ENCODE assay signal across 1 cellular context in genomic region chr16:54285414-54286066, GRCh38.
A peak's percentile ranks its signal among the peaks of the same experiment; 100 is the strongest.
TF ChIP-seq lines count a peak whose summit lies in the region.

No MANE protein-coding gene starts in this region.

TF ChIP-seq in HepG2, 621 proteins besides CTCF, POLR2A, EP300 and RAD21 (continued from another document):
- TF ChIP-seq AKNA (CRISPR knock-in tag; IDR thresholded peaks at IDR 0.05; ENCODE audit: borderline replicate concordance) (no peak), SMARCE1 (IDR thresholded peaks at IDR 0.05; ENCODE audit: borderline replicate concordance) (no peak), TIGD3 (CRISPR knock-in tag; IDR thresholded peaks at IDR 0.05; ENCODE audit: borderline replicate concordance) (peak; percentile 34; the same call in 1 of the 2 replicates), ZBTB3 (CRISPR knock-in tag; IDR thresholded peaks at IDR 0.05; ENCODE audit: borderline replicate concordance, low read depth) (0 out of 2 replicates have a peak, but pooled peaks have one; percentile 40), ZSCAN9 (CRISPR knock-in tag; IDR thresholded peaks at IDR 0.05; ENCODE audit: borderline replicate concordance) (0 out of 2 replicates have a peak, but pooled peaks have one; percentile 19), ZNF446 (CRISPR knock-in tag; IDR thresholded peaks at IDR 0.05) (peak; percentile 21; the same call in 1 of the 2 replicates), AGO2 (optimal IDR thresholded peaks at IDR 0.05; ENCODE audit: low read depth, low read length) (peak; percentile 92), ZFYVE20 (CRISPR knock-in tag; IDR thresholded peaks at IDR 0.05; ENCODE audit: borderline replicate concordance, low read depth) (0 out of 2 replicates have a peak, but pooled peaks have one; percentile 44), GPN1 (CRISPR knock-in tag; IDR thresholded peaks at IDR 0.05; ENCODE audit: borderline replicate concordance) (no peak), ZMYM3 (CRISPR knock-in tag; IDR thresholded peaks at IDR 0.05) (peak; percentile 33; the same call in 1 of the 2 replicates), ZSCAN21 (CRISPR knock-in tag; IDR thresholded peaks at IDR 0.05; ENCODE audit: borderline replicate concordance) (0 out of 2 replicates have a peak, but pooled peaks have one; percentile 2), PAF1 (CRISPR knock-in tag; IDR thresholded peaks at IDR 0.05) (0 out of 2 replicates have a peak, but pooled peaks have one; percentile 70), IRF1 (CRISPR knock-in tag; IDR thresholded peaks at IDR 0.05; ENCODE audit: low read depth) (no peak), KDM5A (IDR thresholded peaks at IDR 0.05; ENCODE audit: borderline replicate concordance, low read length) (no peak), SNRNP70 (IDR thresholded peaks at IDR 0.05; ENCODE audit: low read depth, low read length) (no peak), ZNF451 (CRISPR knock-in tag; IDR thresholded peaks at IDR 0.05) (no peak), KDM4B (CRISPR knock-in tag; IDR thresholded peaks at IDR 0.05) (0 out of 2 replicates have a peak, but pooled peaks have one; percentile 52), KLF12 (CRISPR knock-in tag; IDR thresholded peaks at IDR 0.05; ENCODE audit: borderline replicate concordance) (peak; percentile 57; the same call in 1 of the 2 replicates), KLF9 (CRISPR knock-in tag; IDR thresholded peaks at IDR 0.05; ENCODE audit: low read depth) (no peak), HIVEP1 (CRISPR knock-in tag; IDR thresholded peaks at IDR 0.05) (no peak), NR0B2 (CRISPR knock-in tag; IDR thresholded peaks at IDR 0.05) (0 out of 2 replicates have a peak, but pooled peaks have one; percentile 12), ZNF766 (CRISPR knock-in tag; IDR thresholded peaks at IDR 0.05; ENCODE audit: borderline replicate concordance) (0 out of 2 replicates have a peak, but pooled peaks have one; percentile 22), RCOR2 (CRISPR knock-in tag; IDR thresholded peaks at IDR 0.05) (no peak), NFYB (CRISPR knock-in tag; IDR thresholded peaks at IDR 0.05) (peak; percentile 28; the same call in 1 of the 2 replicates), CAMTA2 (CRISPR knock-in tag; IDR thresholded peaks at IDR 0.05; ENCODE audit: borderline replicate concordance) (0 out of 2 replicates have a peak, but pooled peaks have one; percentile 38), ZNF124 (CRISPR knock-in tag; IDR thresholded peaks at IDR 0.05) (0 out of 2 replicates have a peak, but pooled peaks have one; percentile 34), YEATS4 (CRISPR knock-in tag; IDR thresholded peaks at IDR 0.05; ENCODE audit: borderline replicate concordance) (peak; percentile 31; the same call in 1 of the 2 replicates), POLR2AphosphoS2 (IDR thresholded peaks at IDR 0.05; ENCODE audit: low read depth, low read length) (no peak), CHD2 (IDR thresholded peaks at IDR 0.05; ENCODE audit: low read depth, low read length) (no peak)
- TF ChIP-seq, protein P1, sequence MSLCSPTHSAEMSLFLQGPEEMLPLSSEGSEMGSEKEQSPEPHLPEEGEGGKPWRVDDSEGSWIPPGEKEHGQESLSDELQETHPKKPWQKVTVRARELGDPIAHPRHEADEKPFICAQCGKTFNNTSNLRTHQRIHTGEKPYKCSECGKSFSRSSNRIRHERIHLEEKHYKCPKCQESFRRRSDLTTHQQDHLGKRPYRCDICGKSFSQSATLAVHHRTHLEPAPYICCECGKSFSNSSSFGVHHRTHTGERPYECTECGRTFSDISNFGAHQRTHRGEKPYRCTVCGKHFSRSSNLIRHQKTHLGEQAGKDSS (CRISPR knock-in tag; IDR thresholded peaks at IDR 0.05; ENCODE audit: borderline replicate concordance, low read depth) = peak; percentile 84
- TF ChIP-seq, protein P2, sequence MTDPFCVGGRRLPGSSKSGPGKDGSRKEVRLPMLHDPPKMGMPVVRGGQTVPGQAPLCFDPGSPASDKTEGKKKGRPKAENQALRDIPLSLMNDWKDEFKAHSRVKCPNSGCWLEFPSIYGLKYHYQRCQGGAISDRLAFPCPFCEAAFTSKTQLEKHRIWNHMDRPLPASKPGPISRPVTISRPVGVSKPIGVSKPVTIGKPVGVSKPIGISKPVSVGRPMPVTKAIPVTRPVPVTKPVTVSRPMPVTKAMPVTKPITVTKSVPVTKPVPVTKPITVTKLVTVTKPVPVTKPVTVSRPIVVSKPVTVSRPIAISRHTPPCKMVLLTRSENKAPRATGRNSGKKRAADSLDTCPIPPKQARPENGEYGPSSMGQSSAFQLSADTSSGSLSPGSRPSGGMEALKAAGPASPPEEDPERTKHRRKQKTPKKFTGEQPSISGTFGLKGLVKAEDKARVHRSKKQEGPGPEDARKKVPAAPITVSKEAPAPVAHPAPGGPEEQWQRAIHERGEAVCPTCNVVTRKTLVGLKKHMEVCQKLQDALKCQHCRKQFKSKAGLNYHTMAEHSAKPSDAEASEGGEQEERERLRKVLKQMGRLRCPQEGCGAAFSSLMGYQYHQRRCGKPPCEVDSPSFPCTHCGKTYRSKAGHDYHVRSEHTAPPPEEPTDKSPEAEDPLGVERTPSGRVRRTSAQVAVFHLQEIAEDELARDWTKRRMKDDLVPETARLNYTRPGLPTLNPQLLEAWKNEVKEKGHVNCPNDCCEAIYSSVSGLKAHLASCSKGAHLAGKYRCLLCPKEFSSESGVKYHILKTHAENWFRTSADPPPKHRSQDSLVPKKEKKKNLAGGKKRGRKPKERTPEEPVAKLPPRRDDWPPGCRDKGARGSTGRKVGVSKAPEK (CRISPR knock-in tag; IDR thresholded peaks at IDR 0.05; ENCODE audit: borderline replicate concordance) = no peak
- TF ChIP-seq, protein P3, sequence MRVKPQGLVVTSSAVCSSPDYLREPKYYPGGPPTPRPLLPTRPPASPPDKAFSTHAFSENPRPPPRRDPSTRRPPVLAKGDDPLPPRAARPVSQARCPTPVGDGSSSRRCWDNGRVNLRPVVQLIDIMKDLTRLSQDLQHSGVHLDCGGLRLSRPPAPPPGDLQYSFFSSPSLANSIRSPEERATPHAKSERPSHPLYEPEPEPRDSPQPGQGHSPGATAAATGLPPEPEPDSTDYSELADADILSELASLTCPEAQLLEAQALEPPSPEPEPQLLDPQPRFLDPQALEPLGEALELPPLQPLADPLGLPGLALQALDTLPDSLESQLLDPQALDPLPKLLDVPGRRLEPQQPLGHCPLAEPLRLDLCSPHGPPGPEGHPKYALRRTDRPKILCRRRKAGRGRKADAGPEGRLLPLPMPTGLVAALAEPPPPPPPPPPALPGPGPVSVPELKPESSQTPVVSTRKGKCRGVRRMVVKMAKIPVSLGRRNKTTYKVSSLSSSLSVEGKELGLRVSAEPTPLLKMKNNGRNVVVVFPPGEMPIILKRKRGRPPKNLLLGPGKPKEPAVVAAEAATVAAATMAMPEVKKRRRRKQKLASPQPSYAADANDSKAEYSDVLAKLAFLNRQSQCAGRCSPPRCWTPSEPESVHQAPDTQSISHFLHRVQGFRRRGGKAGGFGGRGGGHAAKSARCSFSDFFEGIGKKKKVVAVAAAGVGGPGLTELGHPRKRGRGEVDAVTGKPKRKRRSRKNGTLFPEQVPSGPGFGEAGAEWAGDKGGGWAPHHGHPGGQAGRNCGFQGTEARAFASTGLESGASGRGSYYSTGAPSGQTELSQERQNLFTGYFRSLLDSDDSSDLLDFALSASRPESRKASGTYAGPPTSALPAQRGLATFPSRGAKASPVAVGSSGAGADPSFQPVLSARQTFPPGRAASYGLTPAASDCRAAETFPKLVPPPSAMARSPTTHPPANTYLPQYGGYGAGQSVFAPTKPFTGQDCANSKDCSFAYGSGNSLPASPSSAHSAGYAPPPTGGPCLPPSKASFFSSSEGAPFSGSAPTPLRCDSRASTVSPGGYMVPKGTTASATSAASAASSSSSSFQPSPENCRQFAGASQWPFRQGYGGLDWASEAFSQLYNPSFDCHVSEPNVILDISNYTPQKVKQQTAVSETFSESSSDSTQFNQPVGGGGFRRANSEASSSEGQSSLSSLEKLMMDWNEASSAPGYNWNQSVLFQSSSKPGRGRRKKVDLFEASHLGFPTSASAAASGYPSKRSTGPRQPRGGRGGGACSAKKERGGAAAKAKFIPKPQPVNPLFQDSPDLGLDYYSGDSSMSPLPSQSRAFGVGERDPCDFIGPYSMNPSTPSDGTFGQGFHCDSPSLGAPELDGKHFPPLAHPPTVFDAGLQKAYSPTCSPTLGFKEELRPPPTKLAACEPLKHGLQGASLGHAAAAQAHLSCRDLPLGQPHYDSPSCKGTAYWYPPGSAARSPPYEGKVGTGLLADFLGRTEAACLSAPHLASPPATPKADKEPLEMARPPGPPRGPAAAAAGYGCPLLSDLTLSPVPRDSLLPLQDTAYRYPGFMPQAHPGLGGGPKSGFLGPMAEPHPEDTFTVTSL (CRISPR knock-in tag; IDR thresholded peaks at IDR 0.05; ENCODE audit: borderline replicate concordance) = 0 out of 2 replicates have a peak, but pooled peaks have one; percentile 12
- TF ChIP-seq, protein P4, sequence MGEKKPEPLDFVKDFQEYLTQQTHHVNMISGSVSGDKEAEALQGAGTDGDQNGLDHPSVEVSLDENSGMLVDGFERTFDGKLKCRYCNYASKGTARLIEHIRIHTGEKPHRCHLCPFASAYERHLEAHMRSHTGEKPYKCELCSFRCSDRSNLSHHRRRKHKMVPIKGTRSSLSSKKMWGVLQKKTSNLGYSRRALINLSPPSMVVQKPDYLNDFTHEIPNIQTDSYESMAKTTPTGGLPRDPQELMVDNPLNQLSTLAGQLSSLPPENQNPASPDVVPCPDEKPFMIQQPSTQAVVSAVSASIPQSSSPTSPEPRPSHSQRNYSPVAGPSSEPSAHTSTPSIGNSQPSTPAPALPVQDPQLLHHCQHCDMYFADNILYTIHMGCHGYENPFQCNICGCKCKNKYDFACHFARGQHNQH (CRISPR knock-in tag; IDR thresholded peaks at IDR 0.05) = peak; percentile 64; the same call in 1 of the 2 replicates
